8 cellular contexts compared by ENCODE assay signal in the genomic region with DNA sequence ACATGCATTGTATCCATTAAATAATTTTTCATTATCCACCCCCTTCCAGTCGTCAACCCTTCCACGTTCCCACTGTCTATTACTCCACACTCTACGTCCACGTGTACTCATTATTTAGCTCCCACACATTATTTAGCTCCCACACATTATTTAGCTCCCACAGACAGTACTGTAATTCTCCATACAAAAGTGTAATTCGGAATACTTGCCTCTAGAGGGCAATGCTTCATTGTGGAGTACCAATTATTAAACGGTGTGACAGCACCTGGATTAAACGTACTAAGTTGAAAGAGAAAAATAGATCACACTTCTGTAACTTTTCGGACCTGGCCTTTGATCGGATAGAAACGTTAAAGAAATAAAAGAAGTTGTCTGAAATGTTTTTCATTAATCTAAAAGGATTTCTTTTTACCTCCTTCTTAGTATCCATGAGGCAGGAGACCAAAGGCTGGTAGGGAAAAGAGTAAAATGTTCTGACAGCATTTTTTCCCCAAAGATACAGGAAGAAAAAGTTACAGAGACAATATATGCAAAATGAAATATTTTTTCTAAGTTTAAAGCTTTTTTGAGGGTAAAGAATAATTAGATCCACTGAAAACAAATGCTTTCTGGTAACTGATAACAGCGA.
A peak's percentile ranks its signal among the peaks of the same experiment; 100 is the strongest.
DNase-seq lines count a peak whose midpoint lies in the region; ATAC-seq and TF ChIP-seq lines count a peak whose summit lies in the region.

No MANE protein-coding gene starts in this region.

- intact Hi-C loops in natural killer cell (cut with micrococcal nuclease) (no loop called here), gastrocnemius medialis (cut with DNase I; ENCODE audit: low total_unique reads) (no loop called here)

- no peaks in the 10 kb centered on the region for H3K4me1 Mint-ChIP-seq in natural killer cell
- no peaks in the 10 kb centered on the region for H3K4me1 Mint-ChIP-seq in natural killer cell treated with Interleukin-12 subunit alpha and Interleukin-12 subunit beta and Interleukin-15 and Interleukin-18, amount 100 ng/mL, for 72 hours (ENCODE audit: low read depth in 2 of 2)

- no peak overlapping the region for H3K27ac ChIP-seq in gastrocnemius medialis

- H3K9me3 Mint-ChIP-seq in natural killer cell: no peaks in the 10 kb centered on the region
- no peaks in the 10 kb centered on the region for H3K9me3 Mint-ChIP-seq in natural killer cell treated with Interleukin-12 subunit alpha and Interleukin-12 subunit beta and Interleukin-15 and Interleukin-18, amount 100 ng/mL, for 72 hours

- no peak overlapping the region for H3K4me3 Mint-ChIP-seq in natural killer cell
- no peak overlapping the region for H3K4me3 Mint-ChIP-seq in natural killer cell treated with Interleukin-12 subunit alpha and Interleukin-12 subunit beta and Interleukin-15 and Interleukin-18, amount 100 ng/mL, for 72 hours

- TF ChIP-seq CTCF in natural killer cell (IDR thresholded peaks at IDR 0.05): peak; percentile 15
- TF ChIP-seq CTCF in fibroblast of the aortic adventitia (IDR thresholded peaks at IDR 0.05; ENCODE audit: insufficient read depth, low read length): peak; percentile 73
- peak in 3 of 5 experiments; percentile 27 to 65 (median 62) for TF ChIP-seq CTCF in gastrocnemius medialis (IDR thresholded peaks at IDR 0.05 in 4 of 5, conservative IDR thresholded peaks at IDR 0.05 in 1 of 5)

- H3K27me3 Mint-ChIP-seq in natural killer cell (ENCODE audit: low read depth in 2 of 2): no peaks in the 10 kb centered on the region
- H3K27me3 Mint-ChIP-seq in natural killer cell treated with Interleukin-12 subunit alpha and Interleukin-12 subunit beta and Interleukin-15 and Interleukin-18, amount 100 ng/mL, for 72 hours: no peaks in the 10 kb centered on the region

- no peaks in the 10 kb centered on the region for H3K36me3 Mint-ChIP-seq in natural killer cell
- no peaks in the 10 kb centered on the region for H3K36me3 Mint-ChIP-seq in natural killer cell treated with Interleukin-12 subunit alpha and Interleukin-12 subunit beta and Interleukin-15 and Interleukin-18, amount 100 ng/mL, for 72 hours

- H3K36me3 ChIP-seq in H7 (replicated peaks; ENCODE audit: control insufficient read depth, insufficient read depth, low read length) (no peaks in the 10 kb centered on the region), gastrocnemius medialis (no peaks in the 10 kb centered on the region)

- H3K4me3 ChIP-seq in H7 (ENCODE audit: insufficient read depth, low read depth, low read length) (no peak overlapping the region), fibroblast of the aortic adventitia (ENCODE audit: low read depth, low read length) (no peak overlapping the region), gastrocnemius medialis (no peak overlapping the region)

- TF ChIP-seq POLR2A in gastrocnemius medialis (IDR thresholded peaks at IDR 0.05): no peak

- H3K9me3 ChIP-seq in gastrocnemius medialis: no peaks in the 10 kb centered on the region

- ATAC-seq in natural killer cell (peak in 1 of 3 donors; percentile 50), gastrocnemius medialis (peak; percentile 62 to 82)
- ATAC-seq in natural killer cell treated with Interleukin-12 subunit alpha and Interleukin-12 subunit beta and Interleukin-15 and Interleukin-18, amount 100 ng/mL, for 72 hours: no peak

- H3K27me3 ChIP-seq in H7 (ENCODE audit: control insufficient read depth, insufficient read depth, low read length) (no peaks in the 10 kb centered on the region), gastrocnemius medialis (no peaks in the 10 kb centered on the region)

- no peaks in the 10 kb centered on the region for H3K4me1 ChIP-seq in gastrocnemius medialis

- DNase-seq in natural killer cell: no peak
- no peak for DNase-seq in natural killer cell treated with Interleukin-12 subunit alpha and Interleukin-12 subunit beta and Interleukin-15 and Interleukin-18, amount 100 ng/mL, for 72 hours (ENCODE audit: low spot score)
- DNase-seq in H7: peak; percentile 2
- DNase-seq in KBM-7: peak; percentile 21
- peak; percentile 33 to 60 for DNase-seq in SHP77 (lab: John Stamatoyannopoulos, UW)
- peak; percentile 41 for DNase-seq in fibroblast of the aortic adventitia (ENCODE audit: low read depth)
- no peak for DNase-seq in gastrocnemius medialis
- DNase-seq in activated CD4-positive, alpha-beta T cell treated with anti-CD3 and anti-CD28 coated beads for 1 hour: no peak

- in situ Hi-C loops in KBM-7 (cut with MboI; ENCODE audit: low pct_unique_long_range_greater_than_20kb, low sequenced_read_pairs) (no loop called here), gastrocnemius medialis (cut with MboI; ENCODE audit: low sequenced_read_pairs in 4 of 4) (loop anchor here in 1 of 4 donors (25.0 kb wide), 1 partner anchor 404 kb away; no protein-coding TSS in a partner anchor)

- H3K27ac Mint-ChIP-seq in natural killer cell: no peak overlapping the region
- no peak overlapping the region for H3K27ac Mint-ChIP-seq in natural killer cell treated with Interleukin-12 subunit alpha and Interleukin-12 subunit beta and Interleukin-15 and Interleukin-18, amount 100 ng/mL, for 72 hours

Comparison
In these comparisons a context has a peak if more than half of its experiments do, and no peak if none do; other contexts are left out.
1. ATAC-seq: peak in gastrocnemius medialis (2 of 2); none in natural killer cell treated with Interleukin-12 subunit alpha and Interleukin-12 subunit beta and Interleukin-15 and Interleukin-18, amount 100 ng/mL, for 72 hours (0 of 2).
2. DNase-seq: peak in H7 (single experiment), KBM-7 (single experiment), SHP77 (2 of 2) and fibroblast of the aortic adventitia (single experiment); none in natural killer cell (single experiment), natural killer cell treated with Interleukin-12 subunit alpha and Interleukin-12 subunit beta and Interleukin-15 and Interleukin-18, amount 100 ng/mL, for 72 hours (single experiment), gastrocnemius medialis (0 of 2) and activated CD4-positive, alpha-beta T cell treated with anti-CD3 and anti-CD28 coated beads for 1 hour (single experiment).
3. CTCF ChIP-seq: peak in every context shown above with its lines; median percentile 73 in fibroblast of the aortic adventitia; 62 in gastrocnemius medialis; 15 in natural killer cell.